In genomic region chrX:18855919-18856644, GRCh38 we compare ENCODE assay signal across 10 cellular contexts.
DNase-seq lines count a peak whose midpoint lies in the region; ATAC-seq and TF ChIP-seq lines count a peak whose summit lies in the region.
"Had no signal": no experiment of that assay in that cellular context is flagged by ENCODE, and none has a peak within 500 bp of the region (broad histone marks: within the 10 kb centered on the region; RNA-seq: fewer than 3 reads in every experiment).

No MANE protein-coding gene starts in this region.

- no peaks in the 10 kb centered on the region for H4K20me1 ChIP-seq in Karpas-422 (ENCODE audit: insufficient read depth, low read depth, low read length)

- H3K36me3 ChIP-seq in Karpas-422 (ENCODE audit: insufficient read depth, low read length) (no peaks in the 10 kb centered on the region), WERI-Rb-1 (no peaks in the 10 kb centered on the region)

- H3K27ac ChIP-seq in Karpas-422 (ENCODE audit: low read length), result no peak overlapping the region
- no peak overlapping the region for H3K27ac ChIP-seq in WERI-Rb-1

- H3K9me2 ChIP-seq in Karpas-422 (replicated peaks; ENCODE audit: insufficient read depth, low read length), result no peaks in the 10 kb centered on the region

- H3K27me3 ChIP-seq in Karpas-422 (ENCODE audit: low read length) (no peaks in the 10 kb centered on the region), WERI-Rb-1 (ENCODE audit: insufficient read depth, low read depth, severe bottlenecking) (no peaks in the 10 kb centered on the region)

- H3K4me3 ChIP-seq in cardiac fibroblast (replicated peaks in 1 of 2; ENCODE audit: low read depth in 2 of 2, low read length in 2 of 2) (no peak overlapping the region), Karpas-422 (ENCODE audit: low read length) (no peak overlapping the region), WERI-Rb-1 (ENCODE audit: low read depth, low read length) (no peak overlapping the region), foreskin fibroblast (ENCODE audit: low read depth in 1 of 2, low read length in 2 of 2) (no peak overlapping the region)

- H3K9ac ChIP-seq in Karpas-422 (ENCODE audit: low read length), result no peak overlapping the region

- 0 out of 2 replicates have a peak, but pooled peaks cover 3% of the 10 kb centered on the region for H3K9me3 ChIP-seq in Karpas-422 (ENCODE audit: low read length)
- H3K9me3 ChIP-seq in WERI-Rb-1 (ENCODE audit: severe bottlenecking), result peaks cover 4% of the 10 kb centered on the region

- no peaks in the 10 kb centered on the region for H3K4me1 ChIP-seq in Karpas-422 (ENCODE audit: low read length)

- no peak overlapping the region for H2AFZ ChIP-seq in Karpas-422 (ENCODE audit: low read length)

- ATAC-seq in GM19463 (IDR thresholded peaks at IDR 0.05; ENCODE audit: unreplicated experiment) (peak; percentile 87), HG03175 (IDR thresholded peaks at IDR 0.05; ENCODE audit: unreplicated experiment) (peak; percentile 87)

- no peaks in the 10 kb centered on the region for H3K79me2 ChIP-seq in Karpas-422 (ENCODE audit: low read length)

- no peak for TF ChIP-seq CTCF in cardiac fibroblast (IDR thresholded peaks at IDR 0.05; ENCODE audit: low read depth, low read length)
- no peak for TF ChIP-seq CTCF in WERI-Rb-1 (IDR thresholded peaks at IDR 0.05; ENCODE audit: low read depth, low read length)
- TF ChIP-seq CTCF in foreskin fibroblast (IDR thresholded peaks at IDR 0.05; ENCODE audit: low read depth, low read length), result no peak

- DNase-seq in EH (ENCODE audit: low read depth) (peak; percentile 55), cardiac fibroblast (ENCODE audit: low read depth in 2 of 2) (peak; percentile 13 to 32), Karpas-422 (no peak), WERI-Rb-1 (no peak), NCI-H1092 treated with DMSO at 0.1 percent for 48 hours (lab: John Stamatoyannopoulos, UW) (no peak), foreskin fibroblast (no peak)
- DNase-seq: DMS79, NCI-H187 had no signal

- no peak overlapping the region for H3K4me2 ChIP-seq in Karpas-422 (ENCODE audit: low read depth, low read length, poor library complexity, severe bottlenecking)

Comparison
In these comparisons a context has a peak if more than half of its experiments do, and no peak if none do; other contexts are left out.
1. DNase-seq: peak in EH (single experiment) and cardiac fibroblast (2 of 2); none in Karpas-422 (single experiment), WERI-Rb-1 (single experiment), NCI-H1092 treated with DMSO at 0.1 percent for 48 hours (single experiment) and foreskin fibroblast (0 of 2).